1 cellular context compared by ENCODE assay signal in genomic region chr11:34358258-34358665, GRCh38.
TF ChIP-seq lines count a peak whose summit lies in the region.

No MANE protein-coding gene starts in this region.

TF ChIP-seq in HEK293, 187 proteins besides CTCF, POLR2A, EP300 and RAD21 (continued from another document and continues in another):
- no peak for TF ChIP-seq REST (tag by site-specific recombination; IDR thresholded peaks at IDR 0.05)
- TF ChIP-seq ZNF292 (tag by site-specific recombination; IDR thresholded peaks at IDR 0.05; ENCODE audit: borderline replicate concordance, low read depth): no peak
- TF ChIP-seq ZBTB6 (tag by site-specific recombination; IDR thresholded peaks at IDR 0.05): no peak
- peak; percentile 32; the same call in 1 of the 2 replicates for TF ChIP-seq WT1 (tag by site-specific recombination; IDR thresholded peaks at IDR 0.05)
- no peak for TF ChIP-seq ZSCAN5A (tag by site-specific recombination; IDR thresholded peaks at IDR 0.05)
- no peak for TF ChIP-seq ZBTB26 (tag by site-specific recombination; optimal IDR thresholded peaks at IDR 0.05)
- TF ChIP-seq ZNF214 (tag by site-specific recombination; IDR thresholded peaks at IDR 0.05; ENCODE audit: borderline replicate concordance): no peak
- TF ChIP-seq ZNF530 (tag by site-specific recombination; IDR thresholded peaks at IDR 0.05; ENCODE audit: low read depth): no peak
- no peak for TF ChIP-seq ZNF571 (tag by site-specific recombination; IDR thresholded peaks at IDR 0.05)
- TF ChIP-seq TRIM28 (IDR thresholded peaks at IDR 0.05; ENCODE audit: borderline replicate concordance, low read length): no peak
- peak; percentile 83 for TF ChIP-seq ZNF398 (tag by site-specific recombination; IDR thresholded peaks at IDR 0.05)
- TF ChIP-seq KLF8 (tag by site-specific recombination; IDR thresholded peaks at IDR 0.05): peak; percentile 67
- TF ChIP-seq ZFP41 (tag by site-specific recombination; IDR thresholded peaks at IDR 0.05; ENCODE audit: borderline replicate concordance): no peak
- TF ChIP-seq ZNF335 (tag by site-specific recombination; conservative IDR thresholded peaks at IDR 0.05): no peak
- no peak for TF ChIP-seq ZBTB21 (tag by site-specific recombination; IDR thresholded peaks at IDR 0.05)
- no peak for TF ChIP-seq ZNF350 (tag by site-specific recombination; IDR thresholded peaks at IDR 0.05)
- no peak for TF ChIP-seq MYNN (tag by site-specific recombination; IDR thresholded peaks at IDR 0.05; ENCODE audit: borderline replicate concordance)
- TF ChIP-seq ZNF555 (tag by site-specific recombination; conservative IDR thresholded peaks at IDR 0.05): no peak
- TF ChIP-seq ZNF558 (tag by site-specific recombination; IDR thresholded peaks at IDR 0.05): no peak
- no peak for TF ChIP-seq ZNF239 (tag by site-specific recombination; IDR thresholded peaks at IDR 0.05)
- TF ChIP-seq ZNF544 (tag by site-specific recombination; IDR thresholded peaks at IDR 0.05): no peak
- TF ChIP-seq, protein P1, sequence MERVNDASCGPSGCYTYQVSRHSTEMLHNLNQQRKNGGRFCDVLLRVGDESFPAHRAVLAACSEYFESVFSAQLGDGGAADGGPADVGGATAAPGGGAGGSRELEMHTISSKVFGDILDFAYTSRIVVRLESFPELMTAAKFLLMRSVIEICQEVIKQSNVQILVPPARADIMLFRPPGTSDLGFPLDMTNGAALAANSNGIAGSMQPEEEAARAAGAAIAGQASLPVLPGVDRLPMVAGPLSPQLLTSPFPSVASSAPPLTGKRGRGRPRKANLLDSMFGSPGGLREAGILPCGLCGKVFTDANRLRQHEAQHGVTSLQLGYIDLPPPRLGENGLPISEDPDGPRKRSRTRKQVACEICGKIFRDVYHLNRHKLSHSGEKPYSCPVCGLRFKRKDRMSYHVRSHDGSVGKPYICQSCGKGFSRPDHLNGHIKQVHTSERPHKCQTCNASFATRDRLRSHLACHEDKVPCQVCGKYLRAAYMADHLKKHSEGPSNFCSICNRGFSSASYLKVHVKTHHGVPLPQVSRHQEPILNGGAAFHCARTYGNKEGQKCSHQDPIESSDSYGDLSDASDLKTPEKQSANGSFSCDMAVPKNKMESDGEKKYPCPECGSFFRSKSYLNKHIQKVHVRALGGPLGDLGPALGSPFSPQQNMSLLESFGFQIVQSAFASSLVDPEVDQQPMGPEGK (tag by site-specific recombination; IDR thresholded peaks at IDR 0.05): peak; percentile 66; the same call in 1 of the 2 replicates
- TF ChIP-seq GFI1B (tag by site-specific recombination; IDR thresholded peaks at IDR 0.05): no peak
- TF ChIP-seq ZBTB20 (tag by site-specific recombination; IDR thresholded peaks at IDR 0.05): no peak
- no peak; the same call in 1 of the 2 replicates for TF ChIP-seq SP2 (tag by site-specific recombination; IDR thresholded peaks at IDR 0.05)
- no peak for TF ChIP-seq MZF1 (tag by site-specific recombination; IDR thresholded peaks at IDR 0.05; ENCODE audit: borderline replicate concordance)
- no peak for TF ChIP-seq ZNF175 (tag by site-specific recombination; IDR thresholded peaks at IDR 0.05)
- no peak for TF ChIP-seq ZNF623 (tag by site-specific recombination; IDR thresholded peaks at IDR 0.05)
- no peak for TF ChIP-seq ZNF324 (tag by site-specific recombination; IDR thresholded peaks at IDR 0.05)
- TF ChIP-seq ZNF677 (tag by site-specific recombination; IDR thresholded peaks at IDR 0.05): no peak
- TF ChIP-seq ZNF549 (tag by site-specific recombination; IDR thresholded peaks at IDR 0.05): no peak
- no peak for TF ChIP-seq SP7 (tag by site-specific recombination; IDR thresholded peaks at IDR 0.05)
- 0 out of 2 replicates have a peak, but pooled peaks have one; percentile 2 for TF ChIP-seq KLF10 (tag by site-specific recombination; IDR thresholded peaks at IDR 0.05)
- no peak for TF ChIP-seq ZNF521 (tag by site-specific recombination; IDR thresholded peaks at IDR 0.05)
- TF ChIP-seq ZNF112 (tag by site-specific recombination; IDR thresholded peaks at IDR 0.05): no peak
- TF ChIP-seq EGR2 (tag by site-specific recombination; IDR thresholded peaks at IDR 0.05; ENCODE audit: low read depth): no peak
- TF ChIP-seq ZNF266 (tag by site-specific recombination; IDR thresholded peaks at IDR 0.05; ENCODE audit: low read depth): no peak
- peak; percentile 21; the same call in 1 of the 2 replicates for TF ChIP-seq ZNF692 (tag by site-specific recombination; IDR thresholded peaks at IDR 0.05)
- no peak for TF ChIP-seq ZBTB7A (tag by site-specific recombination; IDR thresholded peaks at IDR 0.05; ENCODE audit: low read depth)
- TF ChIP-seq HIC1 (tag by site-specific recombination; IDR thresholded peaks at IDR 0.05): no peak
- no peak for TF ChIP-seq ZNF2 (tag by site-specific recombination; IDR thresholded peaks at IDR 0.05)
- no peak for TF ChIP-seq OSR2 (tag by site-specific recombination; IDR thresholded peaks at IDR 0.05)
- TF ChIP-seq BCL11A (tag by site-specific recombination; IDR thresholded peaks at IDR 0.05; ENCODE audit: low read depth): no peak
